ENCODE assay signal across 12 cellular contexts in the genomic region with DNA sequence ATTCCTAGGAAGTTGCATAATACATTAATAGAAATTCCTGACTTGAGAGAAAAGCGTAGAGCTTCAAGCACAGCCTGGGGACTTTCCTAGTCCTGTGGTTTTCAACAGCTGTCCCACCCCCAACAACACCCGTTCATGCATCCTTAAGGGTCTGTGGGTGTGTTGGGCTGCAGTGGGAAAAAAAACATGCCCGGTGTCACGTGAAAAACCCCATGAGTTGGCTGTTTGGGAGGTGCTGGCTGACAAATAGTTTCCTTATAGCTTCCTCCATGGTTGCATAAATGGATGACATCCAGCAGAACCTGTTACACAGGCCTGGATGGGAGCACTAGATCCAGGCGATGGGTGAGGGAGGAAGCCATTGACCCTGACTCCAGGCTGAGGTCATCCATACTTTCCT. TPM values are rescaled to one million over a fixed set of nuclear protein-coding genes. Genes with fewer than 3 reads are reported as not detected.
DNase-seq lines count a peak whose midpoint lies in the region; ATAC-seq and TF ChIP-seq lines count a peak whose summit lies in the region.
"Had no signal": no experiment of that assay in that cellular context is flagged by ENCODE, and none has a peak within 500 bp of the region (broad histone marks: within the 10 kb centered on the region; RNA-seq: fewer than 3 reads in every experiment).

No MANE protein-coding gene starts in this region.

- POLR2A ChIA-PET in MCF 10A (lab: Yijun Ruan, JAX): no interaction called here

- H3K27me3 ChIP-seq in kidney epithelial cell (ENCODE audit: control insufficient read depth, insufficient read depth, low read length): no peaks in the 10 kb centered on the region

- H3K27ac Mint-ChIP-seq in MCF 10A (ENCODE audit: low read depth, unreplicated experiment): no peak overlapping the region

- H3K4me1 Mint-ChIP-seq in MCF 10A (ENCODE audit: insufficient read depth, unreplicated experiment): peaks cover 6% of the 10 kb centered on the region

- no peak overlapping the region for H3K4me3 ChIP-seq in kidney epithelial cell (ENCODE audit: low read depth, low read length)
- H3K4me3 ChIP-seq: gastroesophageal sphincter had no signal

- H3K4me3 Mint-ChIP-seq in MCF 10A (ENCODE audit: unreplicated experiment): no peak overlapping the region

- peaks cover 4% of the 10 kb centered on the region for H3K9me3 Mint-ChIP-seq in MCF 10A (ENCODE audit: unreplicated experiment)

- ATAC-seq in HG03571 (IDR thresholded peaks at IDR 0.05; ENCODE audit: unreplicated experiment) (no peak), HG02588 (IDR thresholded peaks at IDR 0.05; ENCODE audit: unreplicated experiment) (no peak)
- ATAC-seq: gastroesophageal sphincter had no signal

- DNase-seq in SIG-M5 treated with dmso at 0.1 percent for 504 hours (lab: John Stamatoyannopoulos, UW; ENCODE audit: unreplicated experiment) (peak; percentile 50), SIG-M5 (lab: John Stamatoyannopoulos, UW) (no peak), MCF 10A (ENCODE audit: unreplicated experiment) (peak; percentile 39), kidney epithelial cell (ENCODE audit: low read depth) (peak; percentile 92), ureter (ENCODE audit: low spot score) (peak; percentile 80), NOMO-1 (lab: John Stamatoyannopoulos, UW; ENCODE audit: unreplicated experiment in 2 of 2) (no peak)
- DNase-seq: amygdala, substantia nigra had no signal

- TF ChIP-seq CTCF in MCF 10A (IDR thresholded peaks at IDR 0.05; ENCODE audit: unreplicated experiment) (no peak), kidney epithelial cell (IDR thresholded peaks at IDR 0.05; ENCODE audit: insufficient read depth, low read length, poor library complexity, severe bottlenecking) (no peak)

- H3K36me3 Mint-ChIP-seq in MCF 10A (ENCODE audit: insufficient read depth, unreplicated experiment): no peaks in the 10 kb centered on the region

- no TSS peak for BruUV-seq in MCF 10A (replicated peaks; lab: Mats Ljungman, UMichigan)

- H3K36me3 ChIP-seq in kidney epithelial cell (ENCODE audit: control insufficient read depth, insufficient read depth, low read length): no peaks in the 10 kb centered on the region
- H3K36me3 ChIP-seq: gastroesophageal sphincter had no signal

- intact Hi-C loops in MCF 10A (cut with micrococcal nuclease): no loop called here

- H3K27me3 Mint-ChIP-seq in MCF 10A (ENCODE audit: insufficient read depth, unreplicated experiment): no peaks in the 10 kb centered on the region

- CTCF ChIA-PET in MCF 10A (lab: Yijun Ruan, JAX): interaction anchor here (0.6 to 2.9 kb wide), 5 partner anchors 15 to 302 kb away, joined by 3 to 29 read pairs (median 6); a partner anchor contains a TSS

RNA-seq across cellular contexts. Expression of a gene that starts 15.0 kb away (rescaled TPM):
- total RNA-seq in MCF 10A (2022): 0.07 TPM in 1 of 2 replicates, not detected in the other
- total RNA-seq in kidney epithelial cell: 2.2 and 3.2 TPM in 2 replicates
- total RNA-seq in ureter: 23.5 TPM
- total RNA-seq: NCI-H460 had no signal

Comparison
In these comparisons a context has a peak if more than half of its experiments do, and no peak if none do; other contexts are left out.
1. DNase-seq: peak in SIG-M5 treated with dmso at 0.1 percent for 504 hours (single experiment), MCF 10A (single experiment), kidney epithelial cell (single experiment) and ureter (single experiment); none in SIG-M5 (single experiment) and NOMO-1 (0 of 2).